Comparison of ENCODE assay signal across 8 cellular contexts in genomic region chr14:61525293-61526011, GRCh38.
DNase-seq lines count a peak whose midpoint lies in the region; ATAC-seq, FAIRE-seq and TF ChIP-seq lines count a peak whose summit lies in the region.

No MANE protein-coding gene starts in this region.

- peaks cover 77% of the 10 kb centered on the region for H3K4me1 Mint-ChIP-seq in T-helper 1 cell treated with Interleukin-12 subunit alpha and Interleukin-12 subunit beta and Interleukin-4 antibody, amounts not matched to agents 30 μg/mL and 1 μg/mL, for 36 hours (ENCODE audit: low read depth)
- peaks cover 93% of the 10 kb centered on the region for H3K4me1 Mint-ChIP-seq in stimulated activated naive CD8-positive, alpha-beta T cell treated with anti-CD3 and anti-CD28 coated beads, Interleukin-15, Interleukin-2, amounts not matched to agents 100 ng/mL and 50 ng/mL, for 24 hours (ENCODE audit: low read depth)

- TF ChIP-seq POLR2A in lower leg skin (IDR thresholded peaks at IDR 0.05) (no peak), GM12891 (IDR thresholded peaks at IDR 0.05; ENCODE audit: low read depth, low read length) (no peak)

- H3K9me3 Mint-ChIP-seq in T-helper 1 cell treated with Interleukin-12 subunit alpha and Interleukin-12 subunit beta and Interleukin-4 antibody, amounts not matched to agents 30 μg/mL and 1 μg/mL, for 36 hours, result peaks cover 5% of the 10 kb centered on the region
- peaks cover 11% of the 10 kb centered on the region for H3K9me3 Mint-ChIP-seq in stimulated activated naive CD8-positive, alpha-beta T cell treated with anti-CD3 and anti-CD28 coated beads, Interleukin-15, Interleukin-2, amounts not matched to agents 100 ng/mL and 50 ng/mL, for 24 hours

- peaks cover 50% of the 10 kb centered on the region for H3K36me3 Mint-ChIP-seq in T-helper 1 cell treated with Interleukin-12 subunit alpha and Interleukin-12 subunit beta and Interleukin-4 antibody, amounts not matched to agents 30 μg/mL and 1 μg/mL, for 36 hours (ENCODE audit: low read depth)
- peaks cover 70% of the 10 kb centered on the region for H3K36me3 Mint-ChIP-seq in stimulated activated naive CD8-positive, alpha-beta T cell treated with anti-CD3 and anti-CD28 coated beads, Interleukin-15, Interleukin-2, amounts not matched to agents 100 ng/mL and 50 ng/mL, for 24 hours (ENCODE audit: low read depth)

- no peak for FAIRE-seq in GM12891 (lab: Jason Lieb, UNC)

- TF ChIP-seq CTCF in lower leg skin (IDR thresholded peaks at IDR 0.05), result no peak

- H3K4me3 Mint-ChIP-seq in T-helper 1 cell treated with Interleukin-12 subunit alpha and Interleukin-12 subunit beta and Interleukin-4 antibody, amounts not matched to agents 30 μg/mL and 1 μg/mL, for 36 hours, result peak overlapping the region; percentile 60
- H3K4me3 Mint-ChIP-seq in stimulated activated naive CD8-positive, alpha-beta T cell treated with anti-CD3 and anti-CD28 coated beads, Interleukin-15, Interleukin-2, amounts not matched to agents 100 ng/mL and 50 ng/mL, for 24 hours, result peak overlapping the region; percentile 67

- intact Hi-C loops in lower leg skin (cut with DNase I; ENCODE audit: low total_unique reads), result no loop called here

- no peak overlapping the region for H3K4me3 ChIP-seq in lower leg skin (ENCODE audit: low read depth, poor library complexity, severe bottlenecking)

- H3K27ac Mint-ChIP-seq in T-helper 1 cell treated with Interleukin-12 subunit alpha and Interleukin-12 subunit beta and Interleukin-4 antibody, amounts not matched to agents 30 μg/mL and 1 μg/mL, for 36 hours, result peak overlapping the region; percentile 85
- H3K27ac Mint-ChIP-seq in stimulated activated naive CD8-positive, alpha-beta T cell treated with anti-CD3 and anti-CD28 coated beads, Interleukin-15, Interleukin-2, amounts not matched to agents 100 ng/mL and 50 ng/mL, for 24 hours, result peak overlapping the region; percentile 96

- no peaks in the 10 kb centered on the region for H3K27me3 Mint-ChIP-seq in T-helper 1 cell treated with Interleukin-12 subunit alpha and Interleukin-12 subunit beta and Interleukin-4 antibody, amounts not matched to agents 30 μg/mL and 1 μg/mL, for 36 hours (ENCODE audit: low read depth)
- no peaks in the 10 kb centered on the region for H3K27me3 Mint-ChIP-seq in stimulated activated naive CD8-positive, alpha-beta T cell treated with anti-CD3 and anti-CD28 coated beads, Interleukin-15, Interleukin-2, amounts not matched to agents 100 ng/mL and 50 ng/mL, for 24 hours

- DNase-seq in astrocyte of the hippocampus (ENCODE audit: low read depth, low spot score) (peak; percentile 71), lower leg skin (ENCODE audit: low spot score in 2 of 2) (peak; percentile 80 to 92), SKM-1 treated with dmso at 0.1 percent for 144 hours (lab: John Stamatoyannopoulos, UW; ENCODE audit: unreplicated experiment) (no peak), GM12891 (ENCODE audit: insufficient read length, low spot score) (no peak)

- ATAC-seq in GM18867 (IDR thresholded peaks at IDR 0.05; ENCODE audit: unreplicated experiment), result peak; percentile 68
- ATAC-seq in HG02981 (IDR thresholded peaks at IDR 0.05; ENCODE audit: unreplicated experiment), result peak; percentile 85

- 45 to 48% methylated on average over 14 to 16 of the region's 16 CpGs for WGBS in lower leg skin, 2 donors

TF ChIP-seq in GM12891, 5 proteins besides CTCF, POLR2A, EP300 and RAD21:
- TF ChIP-seq TAF1 (IDR thresholded peaks at IDR 0.05; ENCODE audit: low read depth, low read length) (no peak), SPI1 (IDR thresholded peaks at IDR 0.05; ENCODE audit: low read depth, low read length) (no peak), POU2F2 (IDR thresholded peaks at IDR 0.05; ENCODE audit: low read depth, low read length) (no peak)

Comparison
In these comparisons a context has a peak if more than half of its experiments do, and no peak if none do; other contexts are left out.
1. DNase-seq: peak in astrocyte of the hippocampus (single experiment) and lower leg skin (2 of 2); none in SKM-1 treated with dmso at 0.1 percent for 144 hours (single experiment) and GM12891 (single experiment).